In the genomic region with DNA sequence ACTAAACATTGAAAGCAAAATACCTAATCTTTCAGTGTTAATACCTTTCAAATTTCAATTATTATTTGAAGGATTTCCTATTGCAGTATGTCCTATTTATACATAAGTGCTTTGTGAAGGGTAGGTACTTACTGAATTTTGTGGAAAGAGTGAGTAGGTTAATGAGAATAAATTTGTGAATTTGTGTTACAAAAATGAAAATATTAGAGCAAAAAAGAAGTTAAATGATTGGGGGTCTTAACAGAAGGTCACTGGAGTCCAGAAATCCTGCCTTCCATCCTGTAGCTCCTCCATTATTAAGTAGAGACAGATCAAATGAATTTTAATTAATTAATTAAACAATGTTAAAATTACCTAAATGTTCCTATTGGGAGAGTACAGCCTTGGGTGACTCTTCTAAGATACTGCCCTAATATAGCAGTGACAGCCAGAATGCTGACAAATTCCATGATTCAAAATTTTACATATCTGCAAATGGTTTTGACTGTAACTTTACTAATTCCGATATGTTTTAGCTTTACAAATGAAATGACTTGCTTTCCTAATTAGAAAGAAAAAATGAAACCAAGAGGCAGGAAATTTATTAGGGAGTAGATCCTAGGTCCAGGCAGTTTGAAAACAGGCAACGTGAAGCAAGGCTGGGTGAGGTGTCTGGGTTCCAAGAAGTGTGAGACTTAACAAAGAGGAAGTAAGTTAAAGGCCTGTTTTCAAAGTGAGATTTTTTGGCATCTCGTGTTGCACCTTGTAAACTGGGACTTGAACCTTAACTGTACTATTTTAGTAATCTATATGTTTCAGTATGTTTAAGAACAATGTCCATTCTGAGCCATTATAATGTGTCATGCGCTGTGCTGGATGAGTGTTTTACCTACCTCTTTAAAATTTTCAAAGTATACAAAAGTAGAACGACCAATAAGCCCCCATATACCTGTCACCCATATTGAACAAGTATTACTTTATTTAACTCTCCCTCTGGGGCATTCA, we compare ENCODE assay signal across 8 cellular contexts. TPM values are rescaled to one million over a fixed set of nuclear protein-coding genes. Genes with fewer than 3 reads are reported as not detected.
A peak's percentile ranks its signal among the peaks of the same experiment; 100 is the strongest.
DNase-seq lines count a peak whose midpoint lies in the region; ATAC-seq and TF ChIP-seq lines count a peak whose summit lies in the region.

No MANE protein-coding gene starts in this region.

- no peak for TF ChIP-seq CTCF in GM12865 (IDR thresholded peaks at IDR 0.05; ENCODE audit: insufficient read depth, low read depth, low read length, missing control alignments)
- TF ChIP-seq CTCF in OCI-LY7 (conservative IDR thresholded peaks at IDR 0.05; ENCODE audit: low read length), result no peak

- POLR2A ChIA-PET in OCI-LY7 (lab: Charles Lee), result interaction anchor here (1.0 to 1.3 kb wide), 3 partner anchors 11 to 20 kb away, joined by 3 to 4 read pairs (median 4); no protein-coding TSS in a partner anchor

- H3K4me1 ChIP-seq in OCI-LY7 (ENCODE audit: insufficient read depth, low read length, poor library complexity, severe bottlenecking), result peaks cover 56% of the 10 kb centered on the region

- H3K9me3 ChIP-seq in OCI-LY7 (ENCODE audit: low read length), result no peaks in the 10 kb centered on the region

- CTCF ChIA-PET in OCI-LY7 (lab: Charles Lee; ENCODE audit: unreplicated experiment), result no interaction called here

- DNase-seq in GM12865 (ENCODE audit: low read depth) (peak; percentile 66), OCI-LY7 (ENCODE audit: low spot score) (peak; percentile 64), medulla oblongata (ENCODE audit: extremely low spot score) (peak; percentile 57), NCI-H526 (lab: John Stamatoyannopoulos, UW) (no peak), left lobe of liver (ENCODE audit: low spot score) (no peak)

- H2AFZ ChIP-seq in OCI-LY7 (ENCODE audit: low read length), result peak overlapping the region; percentile 8; the same call in 1 of the 2 replicates

- peak overlapping the region; percentile 91 for H3K4me2 ChIP-seq in OCI-LY7 (ENCODE audit: low read length)

- intact Hi-C loops in OCI-LY7 (cut with micrococcal nuclease; ENCODE audit: unreplicated experiment), result loop anchor here (5.0 to 10.0 kb wide), 4 partner anchors 226 to 876 kb away; partner anchors contain the start of genes CBLL1, COG5 and DUS4L

- peak; percentile 36 for ATAC-seq in GM21576 (IDR thresholded peaks at IDR 0.05; ENCODE audit: unreplicated experiment)
- ATAC-seq in left lobe of liver, result no peak
- ATAC-seq in HG02840 (IDR thresholded peaks at IDR 0.05; ENCODE audit: low FRiP score, unreplicated experiment), result no peak
- ATAC-seq in GM19467 (IDR thresholded peaks at IDR 0.05; ENCODE audit: unreplicated experiment), result no peak

- peaks cover 57% of the 10 kb centered on the region for H3K79me2 ChIP-seq in OCI-LY7 (ENCODE audit: insufficient read depth, low read depth, low read length)

- peak overlapping the region; percentile 48; the same call in 1 of the 2 replicates for H3K4me3 ChIP-seq in GM12865 (ENCODE audit: low read depth, low read length)
- peak overlapping the region; percentile 82 for H3K4me3 ChIP-seq in OCI-LY7 (ENCODE audit: low read depth, low read length, poor library complexity, severe bottlenecking)

- H3K36me3 ChIP-seq in OCI-LY7 (ENCODE audit: insufficient read depth, low read length), result peaks cover 34% of the 10 kb centered on the region

- peak overlapping the region; percentile 86 for H3K27ac ChIP-seq in OCI-LY7 (ENCODE audit: low read depth, low read length, poor library complexity, severe bottlenecking)

- BruUV-seq in OCI-LY7 (replicated peaks; lab: Mats Ljungman, UMichigan), result TSS peak; percentile 88

- no peaks in the 10 kb centered on the region for H4K20me1 ChIP-seq in OCI-LY7 (ENCODE audit: insufficient read depth, low read length)

- H3K9me2 ChIP-seq in OCI-LY7 (ENCODE audit: insufficient read depth, low read length), result no peaks in the 10 kb centered on the region

RNA-seq across cellular contexts. Expression of gene PIK3CG, which starts 1.5 kb away (rescaled TPM):
- 21.1 and 22.8 TPM in 2 replicates for total RNA-seq in OCI-LY7 (2014; rRNA removed; shearing (Covaris generic))
- total RNA-seq in OCI-LY7 (2022) (47.2 and 53.1 TPM in 2 replicates), left lobe of liver (0.73 TPM)

Comparison
In these comparisons a context has a peak if more than half of its experiments do, and no peak if none do; other contexts are left out.
1. DNase-seq: peak in GM12865 (single experiment), OCI-LY7 (single experiment) and medulla oblongata (single experiment); none in NCI-H526 (0 of 2) and left lobe of liver (single experiment).
2. RNA of gene PIK3CG, which starts 1.5 kb away (total RNA-seq): 21.1 to 53.1 TPM in OCI-LY7; 0.73 TPM in left lobe of liver (single experiment); every median in the first group is over 10 times any median in the second.